2 cellular contexts compared by ENCODE assay signal in genomic region chr1:41995441-41996130, GRCh38.
TF ChIP-seq lines count a peak whose summit lies in the region.

No MANE protein-coding gene starts in this region.

TF ChIP-seq in IMR-90, 13 proteins besides CTCF, POLR2A, EP300 and RAD21 (continued from another document):
- peak; percentile 54 for TF ChIP-seq MAFK (IDR thresholded peaks at IDR 0.05; ENCODE audit: low read depth, low read length)
- TF ChIP-seq FOS (IDR thresholded peaks at IDR 0.05; ENCODE audit: low read depth, low read length), result no peak

TF ChIP-seq in K562, 482 proteins besides CTCF, POLR2A, EP300 and RAD21 (continued from another document):
- TF ChIP-seq ZBTB26 (CRISPR knock-in tag; IDR thresholded peaks at IDR 0.05) (no peak), C11orf30 (IDR thresholded peaks at IDR 0.05; ENCODE audit: low read depth) (peak; percentile 34; the same call in 1 of the 2 replicates), NFE2 (IDR thresholded peaks at IDR 0.05; ENCODE audit: low read depth) (no peak), NCOA6 (IDR thresholded peaks at IDR 0.05) (no peak), ZNF316 (IDR thresholded peaks at IDR 0.05) (peak; percentile 80), FOXK2 (conservative IDR thresholded peaks at IDR 0.05 in 1 of 2, IDR thresholded peaks at IDR 0.05 in 1 of 2; ENCODE audit: low read depth in 2 of 2) (no peak)
- TF ChIP-seq, protein P1, sequence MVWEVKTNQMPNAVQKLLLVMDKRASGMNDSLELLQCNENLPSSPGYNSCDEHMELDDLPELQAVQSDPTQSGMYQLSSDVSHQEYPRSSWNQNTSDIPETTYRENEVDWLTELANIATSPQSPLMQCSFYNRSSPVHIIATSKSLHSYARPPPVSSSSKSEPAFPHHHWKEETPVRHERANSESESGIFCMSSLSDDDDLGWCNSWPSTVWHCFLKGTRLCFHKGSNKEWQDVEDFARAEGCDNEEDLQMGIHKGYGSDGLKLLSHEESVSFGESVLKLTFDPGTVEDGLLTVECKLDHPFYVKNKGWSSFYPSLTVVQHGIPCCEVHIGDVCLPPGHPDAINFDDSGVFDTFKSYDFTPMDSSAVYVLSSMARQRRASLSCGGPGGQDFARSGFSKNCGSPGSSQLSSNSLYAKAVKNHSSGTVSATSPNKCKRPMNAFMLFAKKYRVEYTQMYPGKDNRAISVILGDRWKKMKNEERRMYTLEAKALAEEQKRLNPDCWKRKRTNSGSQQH (CRISPR knock-in tag; IDR thresholded peaks at IDR 0.05), result no peak
- TF ChIP-seq, protein P2, sequence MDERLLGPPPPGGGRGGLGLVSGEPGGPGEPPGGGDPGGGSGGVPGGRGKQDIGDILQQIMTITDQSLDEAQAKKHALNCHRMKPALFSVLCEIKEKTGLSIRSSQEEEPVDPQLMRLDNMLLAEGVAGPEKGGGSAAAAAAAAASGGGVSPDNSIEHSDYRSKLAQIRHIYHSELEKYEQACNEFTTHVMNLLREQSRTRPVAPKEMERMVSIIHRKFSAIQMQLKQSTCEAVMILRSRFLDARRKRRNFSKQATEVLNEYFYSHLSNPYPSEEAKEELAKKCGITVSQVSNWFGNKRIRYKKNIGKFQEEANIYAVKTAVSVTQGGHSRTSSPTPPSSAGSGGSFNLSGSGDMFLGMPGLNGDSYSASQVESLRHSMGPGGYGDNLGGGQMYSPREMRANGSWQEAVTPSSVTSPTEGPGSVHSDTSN (CRISPR knock-in tag; IDR thresholded peaks at IDR 0.05; ENCODE audit: low read depth), result no peak
- TF ChIP-seq, protein P2 (tag; conservative IDR thresholded peaks at IDR 0.05; ENCODE audit: low read depth), result no peak
